In the genomic region with DNA sequence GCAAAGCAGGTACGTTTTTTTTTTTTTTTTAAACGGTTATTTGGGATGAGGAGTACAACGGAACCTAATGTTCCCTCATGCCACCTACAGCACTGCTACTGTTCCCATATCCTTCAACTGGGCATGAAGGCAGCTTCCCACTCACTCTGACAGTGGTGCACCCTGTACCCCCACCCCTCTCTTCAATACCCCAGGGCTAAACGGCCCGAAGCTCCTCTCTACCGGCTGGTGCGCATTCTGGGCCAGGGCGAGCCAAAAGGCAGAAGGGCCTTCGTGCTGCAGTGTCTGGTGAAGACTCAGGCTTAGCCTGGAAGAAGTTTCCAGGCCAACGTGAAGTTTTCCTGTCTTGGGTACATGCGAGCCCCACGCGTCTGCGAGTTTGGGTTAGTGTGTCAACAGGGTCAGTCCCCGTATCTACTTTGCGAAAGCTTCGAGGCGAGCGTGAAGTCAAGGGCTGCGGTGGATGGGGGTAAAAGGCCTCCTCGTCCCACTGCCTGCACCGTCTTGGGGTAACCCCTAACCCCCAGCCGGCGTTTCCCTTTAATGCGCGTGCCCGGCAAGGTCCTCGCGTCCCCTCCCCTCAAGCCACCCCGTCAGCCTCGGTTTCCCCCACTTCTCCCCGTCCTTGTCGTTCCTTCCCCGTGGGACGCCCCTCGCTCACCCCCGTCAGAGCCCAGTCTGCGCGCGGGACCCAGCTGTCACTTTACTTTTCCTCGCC, we compare ENCODE assay signal across 8 cellular contexts. TPM values are rescaled to one million over a fixed set of nuclear protein-coding genes. Genes with fewer than 3 reads are reported as not detected.
A peak's percentile ranks its signal among the peaks of the same experiment; 100 is the strongest.
DNase-seq lines count a peak whose midpoint lies in the region; ATAC-seq and TF ChIP-seq lines count a peak whose summit lies in the region.

No MANE protein-coding gene starts in this region.

- WGBS in HUES64: 6% methylated on average over 40 of the region's 41 CpGs
- WGBS in adrenal gland, 4 donors: 12 to 16% (median 15%) methylated on average over 16 to 41 of the region's 41 CpGs

- H3K27me3 Mint-ChIP-seq in CD4-positive, alpha-beta memory T cell: peaks cover 20 to 30% of the 10 kb centered on the region in 2 donors

- TF ChIP-seq CTCF in adrenal gland (IDR thresholded peaks at IDR 0.05): no peak

- H3K4me1 ChIP-seq in CD4-positive, alpha-beta memory T cell (ENCODE audit: insufficient read depth, low read length): no peaks in the 10 kb centered on the region
- H3K4me1 ChIP-seq in HUES64 (ENCODE audit: insufficient read depth, low read length) (peaks cover 11% of the 10 kb centered on the region), adrenal gland (replicated peaks in 1 of 2) (peaks cover 0 to 10% of the 10 kb centered on the region in 2 donors)

- no peaks in the 10 kb centered on the region for H3K9me3 Mint-ChIP-seq in CD4-positive, alpha-beta memory T cell

- H3K36me3 ChIP-seq in CD4-positive, alpha-beta memory T cell (ENCODE audit: insufficient read depth, low read length): no peaks in the 10 kb centered on the region
- H3K36me3 ChIP-seq in HUES64 (ENCODE audit: insufficient read depth, low read length) (no peaks in the 10 kb centered on the region), adrenal gland (replicated peaks in 1 of 2) (no peaks in the 10 kb centered on the region)

- TF ChIP-seq POLR2A in adrenal gland (IDR thresholded peaks at IDR 0.05): no peak

- H3K36me3 Mint-ChIP-seq in CD4-positive, alpha-beta memory T cell: no peaks in the 10 kb centered on the region

- H3K27me3 ChIP-seq in CD4-positive, alpha-beta memory T cell (ENCODE audit: insufficient read depth, low read length): peaks cover 5% of the 10 kb centered on the region
- H3K27me3 ChIP-seq in HUES64 (ENCODE audit: insufficient read depth, low read length): peaks cover 21% of the 10 kb centered on the region
- H3K27me3 ChIP-seq in adrenal gland: no peaks in the 10 kb centered on the region

- intact Hi-C loops in CD4-positive, alpha-beta memory T cell (cut with micrococcal nuclease): no loop called here
- intact Hi-C loops in adrenal gland (cut with DNase I): no loop called here
- intact Hi-C loops in sciatic nerve (cut with DNase I): no loop called here

- no peaks in the 10 kb centered on the region for H3K9me3 ChIP-seq in CD4-positive, alpha-beta memory T cell (ENCODE audit: control insufficient read depth in 1 of 2, low read length in 2 of 2)
- H3K9me3 ChIP-seq in HUES64 (ENCODE audit: insufficient read depth, low read depth, low read length) (no peaks in the 10 kb centered on the region), adrenal gland (replicated peaks in 1 of 3) (no peaks in the 10 kb centered on the region)

- peak in 3 of 5 donors; percentile 4 to 43 (median 17) for DNase-seq in CD4-positive, alpha-beta memory T cell
- DNase-seq in adrenal gland: peak in 4 of 7 donors; percentile 38 to 68 (median 58)
- DNase-seq in hypothalamus (lab: John Stamatoyannopoulos, UW): peak in 31 of 51 donors; percentile 27 to 91 (median 61)
- no peak for DNase-seq in sciatic nerve (ENCODE audit: low spot score)
- no peak for DNase-seq in SKM-1 treated with dmso at 0.1 percent for 144 hours (lab: John Stamatoyannopoulos, UW; ENCODE audit: unreplicated experiment)
- DNase-seq in H4 (ENCODE audit: low spot score): no peak

- H3K4me1 Mint-ChIP-seq in CD4-positive, alpha-beta memory T cell: peaks cover 7 to 16% (median 13%) of the 10 kb centered on the region in 4 donors

- peak overlapping the region; percentile 25 to 83 (median 72) for H3K4me3 Mint-ChIP-seq in CD4-positive, alpha-beta memory T cell

- POLR2A ChIA-PET in CD4-positive, alpha-beta memory T cell (lab: Charles Lee; ENCODE audit: partially characterized antibody): no interaction called here

- no peak overlapping the region for H3K27ac ChIP-seq in CD4-positive, alpha-beta memory T cell (ENCODE audit: low read depth, low read length)
- H3K27ac ChIP-seq in HUES64 (ENCODE audit: low read depth, low read length) (no peak overlapping the region), adrenal gland (peak overlapping the region in 3 of 5 donors; percentile 7 to 93 (median 67))

- ATAC-seq in GM21360 (IDR thresholded peaks at IDR 0.05; ENCODE audit: unreplicated experiment) (peak; percentile 23), sciatic nerve (peak; percentile 66)

- CTCF ChIA-PET in CD4-positive, alpha-beta memory T cell (lab: Charles Lee; ENCODE audit: partially characterized antibody): no interaction called here

- H3K9ac ChIP-seq in HUES64 (ENCODE audit: low read depth, low read length): peak overlapping the region; percentile 50

- peak overlapping the region in 1 of 7 donors; percentile 23 for H3K27ac Mint-ChIP-seq in CD4-positive, alpha-beta memory T cell

- no peak overlapping the region for H3K4me3 ChIP-seq in CD4-positive, alpha-beta memory T cell (ENCODE audit: low read length in 2 of 2)
- H3K4me3 ChIP-seq in HUES64 (ENCODE audit: low read length): peak overlapping the region; percentile 96
- peak overlapping the region; percentile 62 to 86 (median 84) for H3K4me3 ChIP-seq in adrenal gland

RNA-seq across cellular contexts. Expression of a gene that starts 0.8 kb away (rescaled TPM):
- 1 to 10 TPM; 2.9 to 4.7 TPM for total RNA-seq in CD4-positive, alpha-beta memory T cell
- 1 to 10 TPM; 1.3 to 3.3 TPM for polyA plus RNA-seq in CD4-positive, alpha-beta memory T cell
- 32.6 TPM for polyA plus RNA-seq in HUES64 (2013, experiment 1 of 2)
- 37.3 TPM for polyA plus RNA-seq in HUES64 (2013, experiment 2 of 2)
- total RNA-seq in adrenal gland: 10 to 100 TPM; 20.1 to 29.6 (median 25.5) TPM
- 10 to 100 TPM in 2 of 3 donors, 1 to 10 TPM in 1; 9.3 to 19.6 (median 10.7) TPM for polyA plus RNA-seq in adrenal gland
- total RNA-seq in sciatic nerve: 91.0 TPM
- 16.9 and 42.5 TPM in 2 replicates for total RNA-seq in H4 (2014; rRNA removed; shearing (Covaris generic))

Comparison
In these comparisons a context has a peak if more than half of its experiments do, and no peak if none do; other contexts are left out.
1. DNase-seq: peak in CD4-positive, alpha-beta memory T cell (3 of 5), adrenal gland (4 of 7) and hypothalamus (31 of 51); none in sciatic nerve (single experiment), SKM-1 treated with dmso at 0.1 percent for 144 hours (single experiment) and H4 (single experiment).
2. H3K27ac ChIP-seq: peak in adrenal gland (3 of 5); none in CD4-positive, alpha-beta memory T cell (single experiment) and HUES64 (single experiment).
3. H3K4me3 ChIP-seq: peak in HUES64 (single experiment) and adrenal gland (4 of 4); none in CD4-positive, alpha-beta memory T cell (0 of 2).